Comparison of ENCODE assay signal across 1 cellular context in genomic region chr18:48545690-48546365, GRCh38.
A peak's percentile ranks its signal among the peaks of the same experiment; 100 is the strongest.
TF ChIP-seq lines count a peak whose summit lies in the region.

No MANE protein-coding gene starts in this region.

TF ChIP-seq in K562, 482 proteins besides CTCF, POLR2A, EP300 and RAD21 (continued from another document):
- TF ChIP-seq FOXK2 (conservative IDR thresholded peaks at IDR 0.05 in 1 of 2, IDR thresholded peaks at IDR 0.05 in 1 of 2; ENCODE audit: low read depth in 2 of 2) (peak; percentile 32 to 59; a peak in 1 of 4 replicates), RREB1 (CRISPR knock-in tag; IDR thresholded peaks at IDR 0.05) (no peak), USF1 (CRISPR knock-in tag; IDR thresholded peaks at IDR 0.05) (no peak), ZNF318 (IDR thresholded peaks at IDR 0.05; ENCODE audit: borderline replicate concordance in 1 of 2, low read depth in 1 of 2) (peak in 1 of 2 experiments; percentile 73; a peak in 2 of 4 replicates), CCNT2 (IDR thresholded peaks at IDR 0.05; ENCODE audit: borderline replicate concordance, extremely low read depth, insufficient read length, low read depth, low read length) (no peak), ZBTB26 (CRISPR knock-in tag; IDR thresholded peaks at IDR 0.05) (no peak), ZNF263 (CRISPR knock-in tag; IDR thresholded peaks at IDR 0.05; ENCODE audit: borderline replicate concordance) (no peak), ZKSCAN8 (CRISPR knock-in tag; IDR thresholded peaks at IDR 0.05) (no peak), HNRNPK (IDR thresholded peaks at IDR 0.05; ENCODE audit: low read depth, low read length, poor library complexity, severe bottlenecking) (no peak), VEZF1 (CRISPR knock-in tag; IDR thresholded peaks at IDR 0.05) (peak; percentile 28; the same call in 1 of the 2 replicates), ZNF766 (CRISPR knock-in tag; conservative IDR thresholded peaks at IDR 0.05) (no peak), RBBP5 (IDR thresholded peaks at IDR 0.05; ENCODE audit: borderline replicate concordance, insufficient read depth, low read length, poor library complexity, severe bottlenecking) (no peak), C11orf30 (IDR thresholded peaks at IDR 0.05; ENCODE audit: low read depth) (peak; percentile 93)
